ENCODE assay signal across 8 cellular contexts in the genomic region with DNA sequence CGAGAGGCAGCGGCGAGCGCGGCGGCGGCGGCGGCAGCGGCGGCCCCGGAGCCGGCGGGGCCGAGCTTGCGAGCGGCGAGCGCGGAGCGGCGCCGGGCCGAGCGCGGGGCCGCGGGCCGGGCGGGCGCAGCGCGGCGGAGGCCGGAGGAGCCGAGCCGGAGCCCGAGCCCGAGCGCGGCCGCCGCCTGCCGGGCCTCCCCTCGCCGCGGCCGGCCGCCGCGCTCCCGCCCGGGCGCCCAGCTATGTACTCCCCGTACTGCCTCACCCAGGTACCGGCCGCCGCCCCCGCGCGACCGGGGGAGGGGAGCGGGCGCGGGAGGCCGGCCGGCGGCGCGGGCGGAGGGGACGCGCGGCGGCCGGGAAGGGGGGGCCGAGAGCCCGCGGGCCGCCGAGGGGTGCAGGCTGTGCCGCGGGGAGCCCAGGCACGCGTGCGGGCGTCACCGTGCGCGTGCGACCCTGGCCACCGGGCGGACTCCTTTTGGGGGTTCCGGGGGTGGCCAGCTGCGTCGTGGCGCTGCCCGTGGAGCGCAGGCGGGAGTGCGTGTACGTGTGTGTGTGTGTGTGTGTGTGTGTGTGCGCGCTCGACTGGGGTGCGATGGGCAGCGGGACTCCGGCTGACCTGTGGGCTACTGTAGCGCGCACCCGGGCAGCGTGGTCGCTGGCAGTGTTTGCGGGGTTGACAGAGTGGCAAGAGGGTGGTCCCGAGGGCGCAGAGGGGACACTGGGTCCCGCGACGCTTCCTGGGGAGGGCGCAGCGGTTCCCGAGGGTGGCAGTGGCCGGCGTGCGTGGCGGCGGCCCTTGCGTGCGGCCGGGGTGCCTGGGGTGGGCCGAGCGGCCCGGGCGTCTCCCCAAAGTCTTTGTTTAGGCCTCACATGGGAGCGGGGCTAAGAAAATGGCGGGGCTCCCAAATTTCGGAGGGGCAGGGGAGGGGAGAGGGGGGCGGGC. TPM values are rescaled to one million over a fixed set of nuclear protein-coding genes. Genes with fewer than 3 reads are reported as not detected.
DNase-seq lines count a peak whose midpoint lies in the region; ATAC-seq lines count a peak whose summit lies in the region.

No MANE protein-coding gene starts in this region.

- peak; percentile 52 for DNase-seq in Daoy (ENCODE audit: low read depth)
- peak; percentile 75 for DNase-seq in MG63
- peak; percentile 42 for DNase-seq in dermis blood vessel endothelial cell
- peak; percentile 64 to 84 for DNase-seq in aorta
- no peak for DNase-seq in stimulated activated CD4-positive, alpha-beta T cell treated with anti-CD3 and anti-CD28 coated beads, Interleukin-1b, Interleukin-23, amount 100 ng/mL, for 48 hours

- peak overlapping the region; percentile 76 for H3K27ac ChIP-seq in mucosa of rectum (ENCODE audit: low read depth in 2 of 2, low read length in 2 of 2)
- peak overlapping the region; percentile 76 to 98 for H3K27ac ChIP-seq in aorta (ENCODE audit: low read depth in 1 of 2, low read length in 2 of 2)

- WGBS in aorta, 2 donors: 0 to 1% methylated on average over 41 to 138 of the region's 138 CpGs

- no peaks in the 10 kb centered on the region for H3K9me3 ChIP-seq in MG63
- H3K9me3 ChIP-seq in mucosa of rectum (ENCODE audit: control insufficient read depth in 2 of 2, low read length in 2 of 2): no peaks in the 10 kb centered on the region
- H3K9me3 ChIP-seq in aorta (ENCODE audit: control insufficient read depth, low read length): no peaks in the 10 kb centered on the region

- H3K27me3 ChIP-seq in MG63 (no peaks in the 10 kb centered on the region), mucosa of rectum (ENCODE audit: control insufficient read depth in 2 of 2, insufficient read depth in 2 of 2, low read length in 2 of 2) (no peaks in the 10 kb centered on the region), aorta (ENCODE audit: control insufficient read depth in 1 of 2, insufficient read depth in 2 of 2, low read length in 1 of 2) (no peaks in the 10 kb centered on the region)

- peak overlapping the region; percentile 41 to 82 for H3K9ac ChIP-seq in mucosa of rectum (ENCODE audit: low read depth in 1 of 2, low read length in 2 of 2)

- H3K4me1 ChIP-seq in mucosa of rectum (ENCODE audit: control insufficient read depth in 2 of 2, insufficient read depth in 2 of 2, low read length in 2 of 2) (peaks cover 15 to 24% of the 10 kb centered on the region in 2 donors), aorta (ENCODE audit: control insufficient read depth in 1 of 2, insufficient read depth in 2 of 2, low read length in 2 of 2) (no peaks in the 10 kb centered on the region)

- peak overlapping the region; percentile 95 for H3K4me3 ChIP-seq in MG63
- H3K4me3 ChIP-seq in mucosa of rectum (ENCODE audit: low read length in 2 of 2): peak overlapping the region; percentile 73 to 88
- peak overlapping the region; percentile 73 to 80 for H3K4me3 ChIP-seq in aorta (ENCODE audit: low read length in 2 of 2)

- intact Hi-C loops in aorta (cut with DNase I): loop anchor here (2.0 to 5.0 kb wide), 4 partner anchors 19 to 96 kb away; no protein-coding TSS in a partner anchor

- H3K36me3 ChIP-seq in MG63 (peaks cover 47% of the 10 kb centered on the region), mucosa of rectum (ENCODE audit: control insufficient read depth in 2 of 2, insufficient read depth in 2 of 2, low read length in 2 of 2) (peaks cover 4 to 5% of the 10 kb centered on the region in 2 donors), aorta (ENCODE audit: control insufficient read depth in 1 of 2, insufficient read depth in 2 of 2, low read length in 1 of 2) (no peaks in the 10 kb centered on the region)

- ATAC-seq in aorta (ENCODE audit: low FRiP score): peak; percentile 20
- no peak for ATAC-seq in GM18519 (IDR thresholded peaks at IDR 0.05; ENCODE audit: low FRiP score, unreplicated experiment)
- no peak for ATAC-seq in HG03025 (IDR thresholded peaks at IDR 0.05; ENCODE audit: low FRiP score, unreplicated experiment)

RNA-seq across cellular contexts. Expression of gene NFIX, which starts 0.6 kb away (rescaled TPM):
- total RNA-seq in Daoy (2014; rRNA removed; shearing (Covaris generic)): 8.3 and 9.9 TPM in 2 replicates
- 53.9 and 78.0 TPM in 2 replicates for total RNA-seq in MG63 (2014; rRNA removed; shearing (Covaris generic); ENCODE audit: low replicate concordance)
- total RNA-seq in dermis blood vessel endothelial cell: 12.6 and 23.7 TPM in 2 replicates
- total RNA-seq in aorta: 100 to 1,000 TPM; 184 to 327 TPM
- 10 to 100 TPM; 45.5 to 49.8 TPM for polyA plus RNA-seq in aorta

RNA-seq across cellular contexts. Expression of gene DAND5, which starts 26.5 kb away (rescaled TPM):
- not detected in 2 replicates for total RNA-seq in Daoy (2014; rRNA removed; shearing (Covaris generic))
- 0.33 and 1.2 TPM in 2 replicates for total RNA-seq in MG63 (2014; rRNA removed; shearing (Covaris generic); ENCODE audit: low replicate concordance)
- total RNA-seq in dermis blood vessel endothelial cell (0.09 and 0.17 TPM in 2 replicates), aorta (not detected)
- under 1 TPM in 1 of 2 donors, not detected in 1; 0.13 TPM for polyA plus RNA-seq in aorta

RNA-seq across cellular contexts. Expression of gene GADD45GIP1, which starts 38.8 kb away (rescaled TPM):
- 75.8 and 80.8 TPM in 2 replicates for total RNA-seq in Daoy (2014; rRNA removed; shearing (Covaris generic))
- 225 and 240 TPM in 2 replicates for total RNA-seq in MG63 (2014; rRNA removed; shearing (Covaris generic); ENCODE audit: low replicate concordance)
- 19.5 and 20.6 TPM in 2 replicates for total RNA-seq in dermis blood vessel endothelial cell
- total RNA-seq in aorta: 10 to 100 TPM; 15.3 to 15.7 TPM
- polyA plus RNA-seq in aorta: 10 to 100 TPM; 30.9 to 40.6 TPM

RNA-seq across cellular contexts. Expression of gene RAD23A, which starts 50.2 kb away (rescaled TPM):
- total RNA-seq in Daoy (2014; rRNA removed; shearing (Covaris generic)): 125 and 151 TPM in 2 replicates
- total RNA-seq in MG63 (2014; rRNA removed; shearing (Covaris generic); ENCODE audit: low replicate concordance): 211 and 354 TPM in 2 replicates
- total RNA-seq in dermis blood vessel endothelial cell: 52.9 and 98.1 TPM in 2 replicates
- 100 to 1,000 TPM in 1 of 2 donors, 10 to 100 TPM in 1; 80.7 to 106 TPM for total RNA-seq in aorta
- polyA plus RNA-seq in aorta: 100 to 1,000 TPM in 1 of 2 donors, 10 to 100 TPM in 1; 72.4 to 154 TPM

RNA-seq across cellular contexts. Expression of gene CALR, which starts 57.5 kb away (rescaled TPM):
- total RNA-seq in Daoy (2014; rRNA removed; shearing (Covaris generic)): 961 and 1,048 TPM in 2 replicates
- 1,902 and 1,921 TPM in 2 replicates for total RNA-seq in MG63 (2014; rRNA removed; shearing (Covaris generic); ENCODE audit: low replicate concordance)
- total RNA-seq in dermis blood vessel endothelial cell: 1,244 and 1,415 TPM in 2 replicates
- total RNA-seq in aorta: 100 to 1,000 TPM; 649 to 778 TPM
- 100 to 1,000 TPM; 232 to 296 TPM for polyA plus RNA-seq in aorta
